In genomic region chr1:147172168-147173016, GRCh38 we compare ENCODE assay signal across 8 cellular contexts. TPM values are rescaled to one million over a fixed set of nuclear protein-coding genes. Genes with fewer than 3 reads are reported as not detected.
DNase-seq lines count a peak whose midpoint lies in the region; ATAC-seq and TF ChIP-seq lines count a peak whose summit lies in the region.

PRKAB2 (minus strand) TSS chr1:147172470; CDS start chr1:147172144, 326 bp downstream.

- no peaks in the 10 kb centered on the region for H3K27me3 Mint-ChIP-seq in activated T-cell treated with anti-CD3 and anti-CD28 coated beads, Interleukin-2, amount 50 U/mL, for 72 hours (ENCODE audit: low read depth)

- H3K36me3 Mint-ChIP-seq in activated T-cell treated with anti-CD3 and anti-CD28 coated beads, Interleukin-2, amount 50 U/mL, for 72 hours (ENCODE audit: insufficient read depth in 2 of 2): peaks cover 10 to 14% of the 10 kb centered on the region in 2 donors

- H3K9me3 ChIP-seq in DND-41 (ENCODE audit: insufficient read depth, low read length, severe bottlenecking): no peaks in the 10 kb centered on the region
- no peaks in the 10 kb centered on the region for H3K9me3 ChIP-seq in esophagus squamous epithelium

- H3K9me3 Mint-ChIP-seq in activated T-cell treated with anti-CD3 and anti-CD28 coated beads, Interleukin-2, amount 50 U/mL, for 72 hours: no peaks in the 10 kb centered on the region

- TF ChIP-seq POLR2A in esophagus squamous epithelium (IDR thresholded peaks at IDR 0.05): peak in 3 of 4 donors; percentile 30 to 75 (median 48)

- peak within 1 kb of the TSS; percentile 62 to 81 for H3K4me3 ChIP-seq in DND-41 (ENCODE audit: low read depth in 1 of 2, low read length in 2 of 2)
- H3K4me3 ChIP-seq in esophagus squamous epithelium: peak within 1 kb of the TSS; percentile 81 to 92 (median 90)

- ATAC-seq in DND-41 (ENCODE audit: insufficient read depth, low read depth) (peak; percentile 89), GM21723 (IDR thresholded peaks at IDR 0.05; ENCODE audit: unreplicated experiment) (peak; percentile 81)
- ATAC-seq in activated T-cell treated with anti-CD3 and anti-CD28 coated beads, Interleukin-2, amount 50 U/mL, for 72 hours (replicated peaks in 1 of 2): peak; percentile 91 to 92

- DNase-seq in DND-41: peak; percentile 92
- DNase-seq in KBM-7: peak; percentile 98
- DNase-seq in activated T-cell treated with anti-CD3 and anti-CD28 coated beads, Interleukin-2, amount 50 U/mL, for 72 hours: peak; percentile 94 to 96
- DNase-seq in esophagus squamous epithelium (lab: John Stamatoyannopoulos, UW): peak; percentile 84
- peak; percentile 97 for DNase-seq in myocyte (ENCODE audit: low read depth)
- DNase-seq in stimulated activated CD8-positive, alpha-beta memory T cell treated with anti-CD3 and anti-CD28 coated beads, Interleukin-7, amount 100 ng/mL, for 4 hours (ENCODE audit: low read depth in 2 of 2): peak; percentile 75 to 85

- peak within 1 kb of the TSS; percentile 99 for H2AFZ ChIP-seq in DND-41 (ENCODE audit: low read depth, low read length)

- H3K4me1 ChIP-seq in DND-41 (ENCODE audit: insufficient read depth, low read length) (peaks cover 46% of the 10 kb centered on the region), esophagus squamous epithelium (peaks cover 0 to 60% (median 29%) of the 10 kb centered on the region in 3 donors)

- H4K20me1 ChIP-seq in DND-41 (ENCODE audit: insufficient read depth, low read length): no peaks in the 10 kb centered on the region

- peak within 1 kb of the TSS; percentile 66 for H3K9ac ChIP-seq in DND-41 (ENCODE audit: low read depth, low read length)

- H3K36me3 ChIP-seq in DND-41 (ENCODE audit: insufficient read depth, low read length) (peaks cover 5% of the 10 kb centered on the region), esophagus squamous epithelium (no peaks in the 10 kb centered on the region)

- H3K27ac Mint-ChIP-seq in activated T-cell treated with anti-CD3 and anti-CD28 coated beads, Interleukin-2, amount 50 U/mL, for 72 hours: peak within 1 kb of the TSS; percentile 92

- peak within 1 kb of the TSS; percentile 71 for H3K4me2 ChIP-seq in DND-41 (ENCODE audit: insufficient read depth, low read length)

- H3K27me3 ChIP-seq in DND-41 (ENCODE audit: insufficient read depth, low read length, poor library complexity): no peaks in the 10 kb centered on the region
- H3K27me3 ChIP-seq in esophagus squamous epithelium: no peaks in the 10 kb centered on the region

- TF ChIP-seq CTCF in DND-41 (IDR thresholded peaks at IDR 0.05; ENCODE audit: borderline replicate concordance, extremely low read depth, low read length, poor library complexity, severe bottlenecking) (peak; percentile 84), esophagus squamous epithelium (IDR thresholded peaks at IDR 0.05) (peak; percentile 80 to 96 (median 92))

- H3K4me1 Mint-ChIP-seq in activated T-cell treated with anti-CD3 and anti-CD28 coated beads, Interleukin-2, amount 50 U/mL, for 72 hours (ENCODE audit: low read depth): peaks cover 53% of the 10 kb centered on the region

- in situ Hi-C loops in KBM-7 (cut with MboI; ENCODE audit: low pct_unique_long_range_greater_than_20kb, low sequenced_read_pairs): no loop called here

- WGBS in esophagus squamous epithelium, 2 donors: 0% methylated on average over 9 of the region's 72 CpGs; no CpG with 5 or more reads in 1 of the 2 donors

- H3K79me2 ChIP-seq in DND-41 (ENCODE audit: insufficient read depth, low read length): peaks cover 40% of the 10 kb centered on the region

- intact Hi-C loops in esophagus squamous epithelium (cut with DNase I): loop anchor here (5.0 kb wide), 1 partner anchor 70 kb away; the partner anchor contains the start of gene CHD1L

- H3K27ac ChIP-seq in DND-41 (ENCODE audit: low read length): peak within 1 kb of the TSS; percentile 80
- peak within 1 kb of the TSS; percentile 91 to 96 (median 94) for H3K27ac ChIP-seq in esophagus squamous epithelium

- peak within 1 kb of the TSS; percentile 97 to 99 for H3K4me3 Mint-ChIP-seq in activated T-cell treated with anti-CD3 and anti-CD28 coated beads, Interleukin-2, amount 50 U/mL, for 72 hours

TF ChIP-seq in PFSK-1, 5 proteins besides CTCF, POLR2A, EP300 and RAD21:
- TF ChIP-seq TAF1 (IDR thresholded peaks at IDR 0.05; ENCODE audit: borderline replicate concordance, insufficient read depth, low read length): peak; percentile 31; the same call in 1 of the 2 replicates
- TF ChIP-seq, protein P1, sequence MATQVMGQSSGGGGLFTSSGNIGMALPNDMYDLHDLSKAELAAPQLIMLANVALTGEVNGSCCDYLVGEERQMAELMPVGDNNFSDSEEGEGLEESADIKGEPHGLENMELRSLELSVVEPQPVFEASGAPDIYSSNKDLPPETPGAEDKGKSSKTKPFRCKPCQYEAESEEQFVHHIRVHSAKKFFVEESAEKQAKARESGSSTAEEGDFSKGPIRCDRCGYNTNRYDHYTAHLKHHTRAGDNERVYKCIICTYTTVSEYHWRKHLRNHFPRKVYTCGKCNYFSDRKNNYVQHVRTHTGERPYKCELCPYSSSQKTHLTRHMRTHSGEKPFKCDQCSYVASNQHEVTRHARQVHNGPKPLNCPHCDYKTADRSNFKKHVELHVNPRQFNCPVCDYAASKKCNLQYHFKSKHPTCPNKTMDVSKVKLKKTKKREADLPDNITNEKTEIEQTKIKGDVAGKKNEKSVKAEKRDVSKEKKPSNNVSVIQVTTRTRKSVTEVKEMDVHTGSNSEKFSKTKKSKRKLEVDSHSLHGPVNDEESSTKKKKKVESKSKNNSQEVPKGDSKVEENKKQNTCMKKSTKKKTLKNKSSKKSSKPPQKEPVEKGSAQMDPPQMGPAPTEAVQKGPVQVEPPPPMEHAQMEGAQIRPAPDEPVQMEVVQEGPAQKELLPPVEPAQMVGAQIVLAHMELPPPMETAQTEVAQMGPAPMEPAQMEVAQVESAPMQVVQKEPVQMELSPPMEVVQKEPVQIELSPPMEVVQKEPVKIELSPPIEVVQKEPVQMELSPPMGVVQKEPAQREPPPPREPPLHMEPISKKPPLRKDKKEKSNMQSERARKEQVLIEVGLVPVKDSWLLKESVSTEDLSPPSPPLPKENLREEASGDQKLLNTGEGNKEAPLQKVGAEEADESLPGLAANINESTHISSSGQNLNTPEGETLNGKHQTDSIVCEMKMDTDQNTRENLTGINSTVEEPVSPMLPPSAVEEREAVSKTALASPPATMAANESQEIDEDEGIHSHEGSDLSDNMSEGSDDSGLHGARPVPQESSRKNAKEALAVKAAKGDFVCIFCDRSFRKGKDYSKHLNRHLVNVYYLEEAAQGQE (IDR thresholded peaks at IDR 0.05; ENCODE audit: insufficient read depth in 1 of 2, low read depth in 2 of 2, low read length in 2 of 2): peak in 1 of 2 experiments; percentile 38; a peak in 1 of 4 replicates
- TF ChIP-seq SIN3A (IDR thresholded peaks at IDR 0.05; ENCODE audit: borderline replicate concordance, insufficient read depth, low read length): no peak
- TF ChIP-seq POLR2AphosphoS5 (IDR thresholded peaks at IDR 0.05; ENCODE audit: low read depth, low read length): peak; percentile 82
TF ChIP-seq in PFSK-1: peak in this region for 3.

RNA-seq across cellular contexts. Expression of gene PRKAB2, which starts in this region (rescaled TPM):
- 10.9 TPM for polyA plus RNA-seq in PFSK-1 (2012; ENCODE audit: insufficient read length, low read depth)
- 10 to 100 TPM; 10.8 to 11.3 TPM for total RNA-seq in activated T-cell treated with anti-CD3 and anti-CD28 coated beads, Interleukin-2, amount 50 U/mL, for 72 hours
- total RNA-seq in esophagus squamous epithelium (10 to 100 TPM in 1 of 4 donors, 1 to 10 TPM in 3; 2.4 to 14.7 (median 8.1) TPM), myocyte (37.9 and 50.7 TPM in 2 replicates)
- 33.0 TPM for polyA plus RNA-seq in myocyte (2012)

Comparison
In these comparisons a context has a peak if more than half of its experiments do, and no peak if none do; other contexts are left out.
1. Peak in every context shown above with its lines: DNase-seq, ATAC-seq, H3K4me3 ChIP-seq and H3K27ac ChIP-seq.